Comparison of ENCODE assay signal across 2 cellular contexts in the genomic region with DNA sequence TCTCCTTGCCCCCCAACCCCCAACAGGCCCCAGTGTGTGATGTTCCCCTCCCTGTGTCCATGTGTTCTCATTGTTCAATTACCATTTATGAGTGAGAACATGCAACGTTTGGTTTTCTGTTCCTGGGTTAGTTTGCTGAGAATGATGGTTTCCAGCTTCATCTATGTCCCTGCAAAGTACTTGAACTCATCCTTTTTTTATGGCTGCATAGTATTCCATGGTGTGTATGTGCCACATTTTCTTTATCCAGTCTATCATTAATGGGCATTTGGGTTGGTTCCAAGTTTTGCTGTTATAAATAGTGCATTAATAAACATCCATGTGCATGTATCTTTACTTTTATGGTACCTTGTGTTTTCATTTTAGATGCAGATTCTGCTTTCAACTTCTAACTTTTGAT.
A peak's percentile ranks its signal among the peaks of the same experiment; 100 is the strongest.
TF ChIP-seq lines count a peak whose summit lies in the region.

No MANE protein-coding gene starts in this region.

TF ChIP-seq in HEK293, 187 proteins besides CTCF, POLR2A, EP300 and RAD21:
- TF ChIP-seq, protein P1, sequence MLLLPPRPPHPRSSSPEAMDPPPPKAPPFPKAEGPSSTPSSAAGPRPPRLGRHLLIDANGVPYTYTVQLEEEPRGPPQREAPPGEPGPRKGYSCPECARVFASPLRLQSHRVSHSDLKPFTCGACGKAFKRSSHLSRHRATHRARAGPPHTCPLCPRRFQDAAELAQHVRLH (tag by site-specific recombination; IDR thresholded peaks at IDR 0.05), result 0 out of 2 replicates have a peak, but pooled peaks have one; percentile 23
- peak; percentile 90 for TF ChIP-seq ZNF146 (tag by site-specific recombination; IDR thresholded peaks at IDR 0.05)

TF ChIP-seq in K562, 482 proteins besides CTCF, POLR2A, EP300 and RAD21:
- TF ChIP-seq NFIC (IDR thresholded peaks at IDR 0.05) (0 out of 2 replicates have a peak, but pooled peaks have one; percentile 24), ZNF146 (CRISPR knock-in tag; IDR thresholded peaks at IDR 0.05; ENCODE audit: unreplicated experiment) (peak; percentile 78)
TF ChIP-seq in K562: peak in this region for 2; not testable (repeated sequence) for 480.
